Comparison of ENCODE assay signal across 8 cellular contexts in genomic region chr11:61162092-61162935, GRCh38. TPM values are rescaled to one million over a fixed set of nuclear protein-coding genes. Genes with fewer than 3 reads are reported as not detected.
A peak's percentile ranks its signal among the peaks of the same experiment; 100 is the strongest.
DNase-seq lines count a peak whose midpoint lies in the region; ATAC-seq and TF ChIP-seq lines count a peak whose summit lies in the region.

No MANE protein-coding gene starts in this region.

- no peaks in the 10 kb centered on the region for H3K9me3 Mint-ChIP-seq in Caco-2 (ENCODE audit: unreplicated experiment)

- H3K9me3 ChIP-seq in Caco-2 (no peaks in the 10 kb centered on the region), mucosa of rectum (ENCODE audit: control insufficient read depth in 2 of 2, low read length in 2 of 2) (no peaks in the 10 kb centered on the region), uterus (no peaks in the 10 kb centered on the region)

- TF ChIP-seq CTCF in Caco-2 (IDR thresholded peaks at IDR 0.05; ENCODE audit: insufficient read depth in 1 of 2, low read depth in 1 of 2, low read length in 1 of 2, severe bottlenecking in 1 of 2, unreplicated experiment in 1 of 2): no peak
- no peak for TF ChIP-seq CTCF in uterus (IDR thresholded peaks at IDR 0.05)

- H3K4me3 ChIP-seq in Caco-2 (ENCODE audit: low read depth, low read length) (peak overlapping the region; percentile 65), mucosa of rectum (ENCODE audit: low read length in 2 of 2) (peak overlapping the region; percentile 77 to 94), uterus (peak overlapping the region; percentile 49 to 95)

- TSS peak; percentile 79 for BruUV-seq in Caco-2 (replicated peaks; lab: Mats Ljungman, UMichigan)

- CTCF ChIA-PET in Caco-2 (lab: Charles Lee): interaction anchor here (0.7 to 1.0 kb wide), 2 partner anchors 12 to 14 kb away, joined by 3 read pairs; no protein-coding TSS in a partner anchor

- H3K9ac ChIP-seq in mucosa of rectum (ENCODE audit: low read depth in 1 of 2, low read length in 2 of 2): peak overlapping the region; percentile 72 to 78

- no peaks in the 10 kb centered on the region for H3K27me3 Mint-ChIP-seq in Caco-2 (ENCODE audit: insufficient read depth, unreplicated experiment)

- peaks cover 45% of the 10 kb centered on the region for H3K4me1 Mint-ChIP-seq in Caco-2 (ENCODE audit: low read depth, unreplicated experiment)

- POLR2A ChIA-PET in Caco-2 (lab: Charles Lee): interaction anchor here (0.6 to 1.1 kb wide), 5 partner anchors 12 to 250 kb away, joined by 3 to 4 read pairs (median 3); partner anchors contain the start of gene TMEM109

- H3K36me3 ChIP-seq in Caco-2 (ENCODE audit: control insufficient read depth, insufficient read depth, low read length) (no peaks in the 10 kb centered on the region), mucosa of rectum (ENCODE audit: control insufficient read depth in 2 of 2, insufficient read depth in 2 of 2, low read length in 2 of 2) (no peaks in the 10 kb centered on the region), uterus (no peaks in the 10 kb centered on the region)

- intact Hi-C loops in Caco-2 (cut with micrococcal nuclease; ENCODE audit: unreplicated experiment): no loop called here
- intact Hi-C loops in uterus (cut with DNase I; ENCODE audit: low total_unique reads): no loop called here

- H3K27ac ChIP-seq in mucosa of rectum (ENCODE audit: low read depth in 2 of 2, low read length in 2 of 2): peak overlapping the region; percentile 94 to 96
- peak overlapping the region; percentile 97 to 98 for H3K27ac ChIP-seq in uterus

- peak overlapping the region; percentile 92 for H3K27ac Mint-ChIP-seq in Caco-2 (ENCODE audit: unreplicated experiment)

- H3K4me1 ChIP-seq in Caco-2: peaks cover 66% of the 10 kb centered on the region
- H3K4me1 ChIP-seq in mucosa of rectum (ENCODE audit: control insufficient read depth in 2 of 2, insufficient read depth in 2 of 2, low read length in 2 of 2): peaks cover 21 to 34% of the 10 kb centered on the region in 2 donors
- H3K4me1 ChIP-seq in uterus: no peaks in the 10 kb centered on the region

- no peak for ATAC-seq in HG03045 (IDR thresholded peaks at IDR 0.05; ENCODE audit: unreplicated experiment)
- no peak for ATAC-seq in HG02610 (IDR thresholded peaks at IDR 0.05; ENCODE audit: unreplicated experiment)

- no peaks in the 10 kb centered on the region for H3K27me3 ChIP-seq in Caco-2 (replicated peaks; ENCODE audit: control insufficient read depth, insufficient read depth, low read length)
- no peaks in the 10 kb centered on the region for H3K27me3 ChIP-seq in mucosa of rectum (ENCODE audit: control insufficient read depth in 2 of 2, insufficient read depth in 2 of 2, low read length in 2 of 2)
- no peaks in the 10 kb centered on the region for H3K27me3 ChIP-seq in uterus

- no peak for TF ChIP-seq POLR2A in uterus (IDR thresholded peaks at IDR 0.05)

- peaks cover 18% of the 10 kb centered on the region for H3K36me3 Mint-ChIP-seq in Caco-2 (ENCODE audit: insufficient read depth, unreplicated experiment)

- DNase-seq in Caco-2 (peak; percentile 56 to 77), HuH-7 (ENCODE audit: low spot score) (peak; percentile 86), SIG-M5 (lab: John Stamatoyannopoulos, UW) (peak; percentile 44), dermis blood vessel endothelial cell (peak; percentile 52), uterus (no peak)

- peak overlapping the region; percentile 94 for H3K4me3 Mint-ChIP-seq in Caco-2 (ENCODE audit: unreplicated experiment)

RNA-seq across cellular contexts. Expression of gene VPS37C, which starts 1.1 kb away (rescaled TPM):
- total RNA-seq in Caco-2 (2022): 36.0 and 36.3 TPM in 2 replicates
- 9.7 and 14.1 TPM in 2 replicates for total RNA-seq in dermis blood vessel endothelial cell
- 10 to 100 TPM in 2 of 4 donors, 1 to 10 TPM in 1, under 1 TPM in 1; 0.26 to 26.3 (median 13.3) TPM for total RNA-seq in uterus

RNA-seq across cellular contexts. Expression of gene PGA3, which starts 41.0 kb away (rescaled TPM):
- total RNA-seq in Caco-2 (2022) (not detected in 2 replicates), dermis blood vessel endothelial cell (not detected in 2 replicates), uterus (1 to 10 TPM in 2 of 4 donors, under 1 TPM in 1, not detected in 1; 0.35 to 6.5 (median 4.4) TPM)

RNA-seq across cellular contexts. Expression of gene PGA4, which starts 59.8 kb away (rescaled TPM):
- total RNA-seq in Caco-2 (2022) (not detected in 2 replicates), dermis blood vessel endothelial cell (not detected in 2 replicates), uterus (1 to 10 TPM; 1.0 to 8.7 (median 4.9) TPM)

Comparison
In these comparisons a context has a peak if more than half of its experiments do, and no peak if none do; other contexts are left out.
1. DNase-seq: peak in Caco-2 (2 of 2), HuH-7 (single experiment), SIG-M5 (single experiment) and dermis blood vessel endothelial cell (single experiment); none in uterus (0 of 2).
2. Peak in every context shown above with its lines, with median percentiles within 50 percentile points of each other: H3K4me3 ChIP-seq.